ENCODE assay signal across 8 cellular contexts in the genomic region with DNA sequence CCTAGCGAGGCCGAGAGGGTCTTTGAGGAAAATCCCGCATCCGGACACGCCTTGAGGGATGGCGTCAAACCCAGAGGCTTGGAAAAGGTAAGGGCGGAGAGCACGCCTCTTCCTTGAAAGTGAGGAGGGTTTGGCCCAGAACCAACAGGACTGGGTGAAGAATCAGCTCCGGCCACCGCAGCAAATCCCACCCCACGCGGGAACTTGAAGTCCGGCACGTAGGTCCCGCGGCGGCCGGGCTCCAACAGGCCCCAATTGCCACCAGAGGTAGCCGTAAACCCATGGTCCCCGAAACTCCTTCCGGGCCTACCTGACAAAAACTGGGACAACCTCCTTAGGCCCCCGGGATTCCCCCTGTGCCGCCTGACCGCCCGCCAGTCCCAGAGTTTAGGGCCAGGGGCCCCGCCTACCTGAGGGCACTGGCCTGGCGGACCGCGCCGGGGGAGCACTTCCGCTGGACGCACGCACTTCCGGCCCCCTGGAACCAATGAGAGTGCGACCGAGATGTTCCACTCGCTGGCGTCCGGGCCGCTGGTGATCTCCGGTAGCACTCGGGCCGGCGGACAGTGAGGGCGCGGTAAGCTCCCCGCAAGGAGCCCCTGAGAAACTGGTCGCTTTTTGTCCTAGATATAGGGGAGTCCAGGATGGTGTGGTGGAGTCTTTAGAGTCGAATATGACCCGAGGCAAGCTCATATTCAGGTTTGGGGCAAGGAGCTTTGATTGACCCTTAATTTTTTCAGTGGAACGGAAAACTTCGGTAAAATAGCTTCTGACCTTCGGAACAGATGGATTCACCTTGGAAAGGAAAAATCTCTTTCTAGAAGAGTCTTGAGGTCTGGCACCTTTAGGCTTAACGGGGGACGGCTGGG. TPM values are rescaled to one million over a fixed set of nuclear protein-coding genes. Genes with fewer than 3 reads are reported as not detected.
DNase-seq lines count a peak whose midpoint lies in the region; ATAC-seq and TF ChIP-seq lines count a peak whose summit lies in the region.

A gene (minus strand): TSS at position 453 of the 869 bp plus-strand sequence. CDS start 6,772 bp downstream, outside the sequence.
A gene (plus strand): TSS at position 537 of the 869 bp plus-strand sequence. CDS start 28,599 bp downstream, outside the sequence.

- ATAC-seq in GM19372 (IDR thresholded peaks at IDR 0.05; ENCODE audit: low read depth, unreplicated experiment) = peak; percentile 99
- peak; percentile 86 for ATAC-seq in HG03520 (IDR thresholded peaks at IDR 0.05; ENCODE audit: unreplicated experiment)
- peak; percentile 99 to 100 (median 100) for ATAC-seq in right lobe of liver

- H3K4me3 ChIP-seq in right lobe of liver = peak within 1 kb of the TSS; percentile 81 to 88 (median 83)

- H3K9me3 ChIP-seq in right lobe of liver = no peaks in the 10 kb centered on the region

- no peaks in the 10 kb centered on the region for H3K36me3 ChIP-seq in right lobe of liver

- TF ChIP-seq CTCF in C4-2B (conservative IDR thresholded peaks at IDR 0.05) = no peak
- peak in 1 of 4 donors; percentile 2 for TF ChIP-seq CTCF in right lobe of liver (IDR thresholded peaks at IDR 0.05)

- peaks cover 0 to 15% (median 4%) of the 10 kb centered on the region in 4 donors for H3K4me1 ChIP-seq in right lobe of liver

- H3K27ac ChIP-seq in C4-2B (peak within 1 kb of the TSS; percentile 79), right lobe of liver (peak within 1 kb of the TSS; percentile 78 to 89 (median 79))

- peak; percentile 66 for DNase-seq in NCI-H774 (lab: John Stamatoyannopoulos, UW)
- DNase-seq in activated CD4-positive, alpha-beta T cell treated with anti-CD3 and anti-CD28 coated beads, Interleukin-2, amount 50 U/mL, for 48 hours = peak; percentile 91 to 95
- DNase-seq in dermis microvascular lymphatic vessel endothelial cell (ENCODE audit: low read depth in 2 of 2) = peak; percentile 86 to 96
- peak; percentile 95 to 96 (median 96) for DNase-seq in right lobe of liver
- DNase-seq in stimulated activated CD4-positive, alpha-beta T cell treated with anti-CD3 and anti-CD28 coated beads, Interleukin-4, amount 100 ng/mL, for 1 hour = peak; percentile 89

- no peaks in the 10 kb centered on the region for H3K27me3 ChIP-seq in right lobe of liver

- intact Hi-C loops in right lobe of liver (cut with DNase I) = loop anchor here in 1 of 2 donors (10.0 kb wide), 1 partner anchor 68 kb away; no protein-coding TSS in a partner anchor

- WGBS in right lobe of liver (ENCODE audit: insufficient coverage, low coverage, low lambda C conversion rate, missing lambda C conversion rate) = 2% methylated on average over 29 of the region's 55 CpGs

- TF ChIP-seq POLR2A in right lobe of liver (IDR thresholded peaks at IDR 0.05) = peak; percentile 95

RNA-seq across cellular contexts. Expression of the first gene that starts in this region (rescaled TPM):
- total RNA-seq in dermis microvascular lymphatic vessel endothelial cell (13.9 and 16.6 TPM in 2 replicates), right lobe of liver (10 to 100 TPM; 10.6 to 18.5 (median 15.9) TPM)

RNA-seq across cellular contexts. Expression of the second gene that starts in this region (rescaled TPM):
- 12.4 and 15.4 TPM in 2 replicates for total RNA-seq in dermis microvascular lymphatic vessel endothelial cell
- 1 to 10 TPM; 5.3 to 8.8 (median 7.6) TPM for total RNA-seq in right lobe of liver

Comparison
In these comparisons a context has a peak if more than half of its experiments do, and no peak if none do; other contexts are left out.
1. Peak in every context shown above with its lines: DNase-seq, ATAC-seq, H3K4me3 ChIP-seq and H3K27ac ChIP-seq.